Comparison of ENCODE assay signal across 1 cellular context in genomic region chr12:123369209-123369608, GRCh38.
TF ChIP-seq lines count a peak whose summit lies in the region.

No MANE protein-coding gene starts in this region.

TF ChIP-seq in K562, 482 proteins besides CTCF, POLR2A, EP300 and RAD21 (continued from another document):
- TF ChIP-seq MAZ (CRISPR knock-in tag; conservative IDR thresholded peaks at IDR 0.05 in 1 of 2, IDR thresholded peaks at IDR 0.05 in 1 of 2) = 0 out of 4 replicates have a peak, but pooled peaks of 1 of the 2 experiments have one; percentile 21
- 0 out of 2 replicates have a peak, but pooled peaks have one; percentile 10 for TF ChIP-seq BHLHE40 (IDR thresholded peaks at IDR 0.05; ENCODE audit: low read length)
- TF ChIP-seq TAL1 (IDR thresholded peaks at IDR 0.05) = peak; percentile 33; the same call in 1 of the 2 replicates
- no peak for TF ChIP-seq ZKSCAN1 (IDR thresholded peaks at IDR 0.05; ENCODE audit: low read depth, low read length)
- no peak for TF ChIP-seq ZBTB17 (CRISPR knock-in tag; IDR thresholded peaks at IDR 0.05)
- no peak for TF ChIP-seq TRIM28 (IDR thresholded peaks at IDR 0.05)
- TF ChIP-seq TAF1 (IDR thresholded peaks at IDR 0.05; ENCODE audit: control insufficient read depth, extremely low read depth, insufficient read depth, low read length, severe bottlenecking) = no peak
- no peak for TF ChIP-seq SAFB (IDR thresholded peaks at IDR 0.05; ENCODE audit: borderline replicate concordance, low read depth, low read length)
- 0 out of 2 replicates have a peak, but pooled peaks have one; percentile 13 for TF ChIP-seq CXXC5 (CRISPR knock-in tag; IDR thresholded peaks at IDR 0.05)
- TF ChIP-seq ZNF398 (CRISPR knock-in tag; IDR thresholded peaks at IDR 0.05) = no peak
- no peak for TF ChIP-seq STAT5A (IDR thresholded peaks at IDR 0.05; ENCODE audit: borderline replicate concordance, low read length)
- TF ChIP-seq PTBP1 (IDR thresholded peaks at IDR 0.05; ENCODE audit: low read depth, low read length) = no peak
- no peak for TF ChIP-seq ZNF41 (CRISPR knock-in tag; conservative IDR thresholded peaks at IDR 0.05)
- no peak for TF ChIP-seq PHF21A (IDR thresholded peaks at IDR 0.05; ENCODE audit: borderline replicate concordance, low read depth)
- TF ChIP-seq NELFE (IDR thresholded peaks at IDR 0.05; ENCODE audit: insufficient read depth, insufficient read length) = no peak
- TF ChIP-seq, protein P1, sequence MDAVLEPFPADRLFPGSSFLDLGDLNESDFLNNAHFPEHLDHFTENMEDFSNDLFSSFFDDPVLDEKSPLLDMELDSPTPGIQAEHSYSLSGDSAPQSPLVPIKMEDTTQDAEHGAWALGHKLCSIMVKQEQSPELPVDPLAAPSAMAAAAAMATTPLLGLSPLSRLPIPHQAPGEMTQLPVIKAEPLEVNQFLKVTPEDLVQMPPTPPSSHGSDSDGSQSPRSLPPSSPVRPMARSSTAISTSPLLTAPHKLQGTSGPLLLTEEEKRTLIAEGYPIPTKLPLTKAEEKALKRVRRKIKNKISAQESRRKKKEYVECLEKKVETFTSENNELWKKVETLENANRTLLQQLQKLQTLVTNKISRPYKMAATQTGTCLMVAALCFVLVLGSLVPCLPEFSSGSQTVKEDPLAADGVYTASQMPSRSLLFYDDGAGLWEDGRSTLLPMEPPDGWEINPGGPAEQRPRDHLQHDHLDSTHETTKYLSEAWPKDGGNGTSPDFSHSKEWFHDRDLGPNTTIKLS (IDR thresholded peaks at IDR 0.05; ENCODE audit: borderline replicate concordance, low read depth) = no peak
- TF ChIP-seq CBFA2T3 (IDR thresholded peaks at IDR 0.05) = peak; percentile 67
- no peak for TF ChIP-seq ZNF77 (CRISPR knock-in tag; IDR thresholded peaks at IDR 0.05)
- no peak for TF ChIP-seq ZNF124 (CRISPR knock-in tag; IDR thresholded peaks at IDR 0.05)
- TF ChIP-seq MBD1 (CRISPR knock-in tag; IDR thresholded peaks at IDR 0.05) = no peak
- TF ChIP-seq, protein P2, sequence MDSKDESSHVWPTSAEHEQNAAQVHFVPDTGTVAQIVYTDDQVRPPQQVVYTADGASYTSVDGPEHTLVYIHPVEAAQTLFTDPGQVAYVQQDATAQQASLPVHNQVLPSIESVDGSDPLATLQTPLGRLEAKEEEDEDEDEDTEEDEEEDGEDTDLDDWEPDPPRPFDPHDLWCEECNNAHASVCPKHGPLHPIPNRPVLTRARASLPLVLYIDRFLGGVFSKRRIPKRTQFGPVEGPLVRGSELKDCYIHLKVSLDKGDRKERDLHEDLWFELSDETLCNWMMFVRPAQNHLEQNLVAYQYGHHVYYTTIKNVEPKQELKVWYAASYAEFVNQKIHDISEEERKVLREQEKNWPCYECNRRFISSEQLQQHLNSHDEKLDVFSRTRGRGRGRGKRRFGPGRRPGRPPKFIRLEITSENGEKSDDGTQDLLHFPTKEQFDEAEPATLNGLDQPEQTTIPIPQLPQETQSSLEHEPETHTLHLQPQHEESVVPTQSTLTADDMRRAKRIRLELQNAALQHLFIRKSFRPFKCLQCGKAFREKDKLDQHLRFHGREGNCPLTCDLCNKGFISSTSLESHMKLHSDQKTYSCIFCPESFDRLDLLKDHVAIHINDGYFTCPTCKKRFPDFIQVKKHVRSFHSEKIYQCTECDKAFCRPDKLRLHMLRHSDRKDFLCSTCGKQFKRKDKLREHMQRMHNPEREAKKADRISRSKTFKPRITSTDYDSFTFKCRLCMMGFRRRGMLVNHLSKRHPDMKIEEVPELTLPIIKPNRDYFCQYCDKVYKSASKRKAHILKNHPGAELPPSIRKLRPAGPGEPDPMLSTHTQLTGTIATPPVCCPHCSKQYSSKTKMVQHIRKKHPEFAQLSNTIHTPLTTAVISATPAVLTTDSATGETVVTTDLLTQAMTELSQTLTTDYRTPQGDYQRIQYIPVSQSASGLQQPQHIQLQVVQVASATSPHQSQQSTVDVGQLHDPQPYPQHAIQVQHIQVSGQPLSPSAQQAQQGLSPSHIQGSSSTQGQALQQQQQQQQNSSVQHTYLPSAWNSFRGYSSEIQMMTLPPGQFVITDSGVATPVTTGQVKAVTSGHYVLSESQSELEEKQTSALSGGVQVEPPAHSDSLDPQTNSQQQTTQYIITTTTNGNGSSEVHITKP (IDR thresholded peaks at IDR 0.05; ENCODE audit: partially characterized antibody) = no peak
- TF ChIP-seq ZNF175 (CRISPR knock-in tag; IDR thresholded peaks at IDR 0.05; ENCODE audit: low read depth) = no peak
- TF ChIP-seq HDAC1 (IDR thresholded peaks at IDR 0.05) = peak in 1 of 2 experiments; percentile 14; a peak in 2 of 4 replicates
- TF ChIP-seq ETV1 (tag; conservative IDR thresholded peaks at IDR 0.05; ENCODE audit: low read depth) = no peak
- TF ChIP-seq POLR3G (IDR thresholded peaks at IDR 0.05; ENCODE audit: extremely low read depth, insufficient read length, insufficient replicate concordance) = no peak
- no peak for TF ChIP-seq ZNF695 (CRISPR knock-in tag; IDR thresholded peaks at IDR 0.05)
- no peak for TF ChIP-seq ZNF347 (CRISPR knock-in tag; IDR thresholded peaks at IDR 0.05; ENCODE audit: low read depth)
- no peak for TF ChIP-seq ARNT (IDR thresholded peaks at IDR 0.05)
- no peak for TF ChIP-seq COPS2 (conservative IDR thresholded peaks at IDR 0.05)
- TF ChIP-seq NCOA1 (IDR thresholded peaks at IDR 0.05; ENCODE audit: low read depth) = no peak
- no peak for TF ChIP-seq TFAM (CRISPR knock-in tag; conservative IDR thresholded peaks at IDR 0.05)
- TF ChIP-seq, protein P3, sequence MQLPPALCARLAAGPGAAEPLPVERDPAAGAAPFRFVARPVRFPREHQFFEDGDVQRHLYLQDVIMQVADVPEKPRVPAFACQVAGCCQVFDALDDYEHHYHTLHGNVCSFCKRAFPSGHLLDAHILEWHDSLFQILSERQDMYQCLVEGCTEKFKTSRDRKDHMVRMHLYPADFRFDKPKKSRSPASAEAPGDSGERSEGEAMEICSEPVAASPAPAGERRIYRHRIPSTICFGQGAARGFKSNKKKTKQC (CRISPR knock-in tag; IDR thresholded peaks at IDR 0.05) = no peak
- TF ChIP-seq, protein P4, sequence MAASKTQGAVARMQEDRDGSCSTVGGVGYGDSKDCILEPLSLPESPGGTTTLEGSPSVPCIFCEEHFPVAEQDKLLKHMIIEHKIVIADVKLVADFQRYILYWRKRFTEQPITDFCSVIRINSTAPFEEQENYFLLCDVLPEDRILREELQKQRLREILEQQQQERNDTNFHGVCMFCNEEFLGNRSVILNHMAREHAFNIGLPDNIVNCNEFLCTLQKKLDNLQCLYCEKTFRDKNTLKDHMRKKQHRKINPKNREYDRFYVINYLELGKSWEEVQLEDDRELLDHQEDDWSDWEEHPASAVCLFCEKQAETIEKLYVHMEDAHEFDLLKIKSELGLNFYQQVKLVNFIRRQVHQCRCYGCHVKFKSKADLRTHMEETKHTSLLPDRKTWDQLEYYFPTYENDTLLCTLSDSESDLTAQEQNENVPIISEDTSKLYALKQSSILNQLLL (CRISPR knock-in tag; IDR thresholded peaks at IDR 0.05; ENCODE audit: borderline replicate concordance) = no peak
- TF ChIP-seq KDM1A (IDR thresholded peaks at IDR 0.05) = peak; percentile 38 to 56; a peak in 1 of 4 replicates
- no peak for TF ChIP-seq SIX5 (IDR thresholded peaks at IDR 0.05; ENCODE audit: borderline replicate concordance in 1 of 2, insufficient read depth in 1 of 2, low read depth in 1 of 2, low read length in 2 of 2)
- TF ChIP-seq TCF3 (CRISPR knock-in tag; IDR thresholded peaks at IDR 0.05) = peak; percentile 51; the same call in 1 of the 2 replicates
- TF ChIP-seq ZNF212 (CRISPR knock-in tag; IDR thresholded peaks at IDR 0.05) = no peak
- TF ChIP-seq TEAD4 (IDR thresholded peaks at IDR 0.05; ENCODE audit: low read length) = 0 out of 2 replicates have a peak, but pooled peaks have one; percentile 39
- no peak for TF ChIP-seq TEAD4 (CRISPR knock-in tag; IDR thresholded peaks at IDR 0.05; ENCODE audit: borderline replicate concordance)
- TF ChIP-seq NFATC3 (IDR thresholded peaks at IDR 0.05) = no peak
